Comparison of ENCODE assay signal across 11 cellular contexts in genomic region chr1:206471993-206472392, GRCh38. TPM values are rescaled to one million over a fixed set of nuclear protein-coding genes. Genes with fewer than 3 reads are reported as not detected.
DNase-seq lines count a peak whose midpoint lies in the region; ATAC-seq and TF ChIP-seq lines count a peak whose summit lies in the region.
"Had no signal": no experiment of that assay in that cellular context is flagged by ENCODE, and none has a peak within 500 bp of the region (broad histone marks: within the 10 kb centered on the region; RNA-seq: fewer than 3 reads in every experiment).

No MANE protein-coding gene starts in this region.

- H3K56ac ChIP-seq in IMR-90 (ENCODE audit: extremely low read depth, insufficient read depth, low read length) (peak overlapping the region; percentile 50; the same call in 1 of the 2 replicates), mesendoderm (ENCODE audit: low read length) (no peak overlapping the region)

- peak overlapping the region; percentile 76; the same call in 1 of the 3 replicates for H2BK15ac ChIP-seq in IMR-90 (ENCODE audit: low read depth, low read length)
- H2BK15ac ChIP-seq in mesendoderm (replicated peaks; ENCODE audit: low read depth): no peak overlapping the region

- DNase-seq in CD8-positive, alpha-beta T cell: peak in 1 of 7 experiments; percentile 43
- no peak for DNase-seq in IMR-90
- DNase-seq in activated naive CD4-positive, alpha-beta T cell treated with anti-CD3 and anti-CD28 coated beads, Interleukin-2, amount 50 U/mL, for 16 hours: peak; percentile 27
- no peak for DNase-seq in naive thymus-derived CD4-positive, alpha-beta T cell
- no peak for DNase-seq in transverse colon
- no peak for DNase-seq in mesendoderm
- DNase-seq in NCI-H1436 treated with DMSO at 0.1 percent for 48 hours (lab: John Stamatoyannopoulos, UW): no peak
- DNase-seq in hippocampal formation (lab: John Stamatoyannopoulos, UW): no peak
- DNase-seq: NCI-H146 had no signal

- CTCF ChIA-PET in CD8-positive, alpha-beta T cell (lab: Charles Lee): interaction anchor here (0.6 to 5.3 kb wide), 3 partner anchors 10 to 73 kb away, joined by 3 to 50 read pairs (median 13); partner anchors contain the start of gene RASSF5
- CTCF ChIA-PET in IMR-90 (lab: Yijun Ruan, JAX): interaction anchor here (0.7 to 1.4 kb wide), 2 partner anchors 8 to 42 kb away, joined by 3 to 4 read pairs; no protein-coding TSS in a partner anchor
- CTCF ChIA-PET in naive thymus-derived CD4-positive, alpha-beta T cell (lab: Charles Lee): interaction anchor here (0.9 to 3.2 kb wide), 4 partner anchors 10 to 507 kb away, joined by 3 to 30 read pairs (median 10); no protein-coding TSS in a partner anchor

- no peaks in the 10 kb centered on the region for H3K79me2 ChIP-seq in mesendoderm (ENCODE audit: control insufficient read depth, insufficient read depth, low read length)

- H3K36me3 Mint-ChIP-seq in CD8-positive, alpha-beta T cell: peaks cover 50% of the 10 kb centered on the region
- peaks cover 6 to 46% (median 12%) of the 10 kb centered on the region in 5 donors for H3K36me3 Mint-ChIP-seq in naive thymus-derived CD4-positive, alpha-beta T cell

- H2AFZ ChIP-seq in IMR-90 (replicated peaks; ENCODE audit: low read length, poor library complexity): no peak overlapping the region

- no peak for TF ChIP-seq CTCF in CD8-positive, alpha-beta T cell (IDR thresholded peaks at IDR 0.05)
- TF ChIP-seq CTCF in IMR-90 (conservative IDR thresholded peaks at IDR 0.05; ENCODE audit: low read depth, low read length) (no peak), transverse colon (IDR thresholded peaks at IDR 0.05) (no peak)

- H3K79me1 ChIP-seq in IMR-90 (ENCODE audit: low read depth in 1 of 2, low read length in 2 of 2) (peaks cover 19 to 28% of the 10 kb centered on the region in 2 experiments), mesendoderm (ENCODE audit: low read length) (no peaks in the 10 kb centered on the region)

- H2AK5ac ChIP-seq in IMR-90 (ENCODE audit: low read depth, low read length) (peak overlapping the region; percentile 67; the same call in 1 of the 2 replicates), mesendoderm (ENCODE audit: low read length) (no peak overlapping the region)

- peaks cover 8% of the 10 kb centered on the region for H3K9me1 ChIP-seq in IMR-90 (ENCODE audit: insufficient read depth, low read length)

- dilution Hi-C loops in IMR-90 (cut with HindIII; ENCODE audit: low sequenced_read_pairs, unreplicated experiment): no loop called here

- H4K20me1 ChIP-seq in IMR-90 (ENCODE audit: insufficient read depth, low read length): no peaks in the 10 kb centered on the region

- H2BK5ac ChIP-seq in IMR-90 (ENCODE audit: low read depth, low read length, poor library complexity, severe bottlenecking) (peak overlapping the region; percentile 52), mesendoderm (ENCODE audit: low read length) (no peak overlapping the region)

- no CpG with 5 or more reads among the region's 2 CpGs for WGBS in IMR-90 (ENCODE audit: extremely low coverage in 2 of 2, insufficient read length in 1 of 2), 2 experiments
- 74 to 84% methylated on average over 2 of the region's 2 CpGs for WGBS in transverse colon (ENCODE audit: low coverage in 1 of 2), 2 donors
- WGBS in mesendoderm (ENCODE audit: extremely low coverage, insufficient coverage, low lambda C conversion rate): no CpG with 5 or more reads among the region's 2 CpGs

- peak overlapping the region; percentile 43; the same call in 1 of the 2 replicates for H4K91ac ChIP-seq in IMR-90 (ENCODE audit: insufficient read depth, low read depth, low read length)

- H3K4me3 ChIP-seq in CD8-positive, alpha-beta T cell (ENCODE audit: low read depth, low read length): peak overlapping the region; percentile 89
- H3K4me3 ChIP-seq in IMR-90 (ENCODE audit: insufficient read depth, low read depth, low read length) (no peak overlapping the region), transverse colon (no peak overlapping the region), mesendoderm (ENCODE audit: low read length) (no peak overlapping the region)
- H3K4me3 ChIP-seq in naive thymus-derived CD4-positive, alpha-beta T cell (ENCODE audit: low read length): peak overlapping the region; percentile 98
- H3K4me3 ChIP-seq: right lobe of liver had no signal

- no peak for TF ChIP-seq EP300 in transverse colon (IDR thresholded peaks at IDR 0.05; ENCODE audit: low read depth)

- no peak overlapping the region for H2AK9ac ChIP-seq in IMR-90 (replicated peaks; ENCODE audit: low read depth, low read length, poor library complexity)

- H3K4me2 ChIP-seq in IMR-90 (ENCODE audit: low read depth, low read length) (no peak overlapping the region; the same call in 1 of the 2 replicates), mesendoderm (ENCODE audit: low read length) (no peak overlapping the region)

- H4K8ac ChIP-seq in IMR-90 (ENCODE audit: low read depth in 2 of 2, low read length in 2 of 2) (peak overlapping the region in 1 of 2 experiments; percentile 91; a peak in 2 of 4 replicates), mesendoderm (ENCODE audit: low read depth, low read length) (no peak overlapping the region)

- H3K23ac ChIP-seq in IMR-90 (ENCODE audit: low read depth, low read length) (peak overlapping the region; percentile 44; the same call in 1 of the 2 replicates), mesendoderm (ENCODE audit: low read length) (no peak overlapping the region)

- H3K18ac ChIP-seq in IMR-90 (ENCODE audit: low read depth, low read length): peak overlapping the region; percentile 58; the same call in 1 of the 2 replicates
- no peak overlapping the region for H3K18ac ChIP-seq in mesendoderm (ENCODE audit: low read length)

- intact Hi-C loops in CD8-positive, alpha-beta T cell (cut with DNase I, micrococcal nuclease): no loop called here
- intact Hi-C loops in IMR-90 (cut with micrococcal nuclease): loop anchor here (10.0 kb wide), 1 partner anchor 513 kb away; no protein-coding TSS in a partner anchor
- intact Hi-C loops in naive thymus-derived CD4-positive, alpha-beta T cell (cut with micrococcal nuclease): loop anchor here (1.0 to 5.0 kb wide), 4 partner anchors 110 to 581 kb away; partner anchors contain the start of genes EIF2D (in 1 of the 2), MAPKAPK2 (in 1 of the 2) and PFKFB2 (in 1 of the 2)
- intact Hi-C loops in transverse colon (cut with DNase I; ENCODE audit: low total_unique reads): no loop called here

- H3K36me3 ChIP-seq in CD8-positive, alpha-beta T cell (ENCODE audit: insufficient read depth, low read length): peaks cover 23% of the 10 kb centered on the region
- peaks cover 22% of the 10 kb centered on the region; the same call in 1 of the 2 replicates for H3K36me3 ChIP-seq in IMR-90 (ENCODE audit: control insufficient read depth, insufficient read depth, low read length)
- peaks cover 0 to 48% (median 8%) of the 10 kb centered on the region in 3 experiments for H3K36me3 ChIP-seq in naive thymus-derived CD4-positive, alpha-beta T cell (ENCODE audit: control insufficient read depth in 2 of 3, insufficient read depth in 3 of 3, low read length in 3 of 3)
- peaks cover 0 to 6% (median 0%) of the 10 kb centered on the region in 4 donors for H3K36me3 ChIP-seq in transverse colon
- no peaks in the 10 kb centered on the region for H3K36me3 ChIP-seq in mesendoderm (ENCODE audit: control insufficient read depth, insufficient read depth, low read length)
- H3K36me3 ChIP-seq: right lobe of liver had no signal

- peak overlapping the region; percentile 53 for H3K27ac ChIP-seq in CD8-positive, alpha-beta T cell (ENCODE audit: low read depth, low read length)
- H3K27ac ChIP-seq in IMR-90 (ENCODE audit: insufficient read depth, low read length) (peak overlapping the region; percentile 15; the same call in 1 of the 2 replicates), transverse colon (peak overlapping the region in 2 of 4 donors; percentile 80 to 85), mesendoderm (ENCODE audit: low read depth, low read length) (no peak overlapping the region)
- H3K27ac ChIP-seq in naive thymus-derived CD4-positive, alpha-beta T cell (ENCODE audit: low read depth, low read length): peak overlapping the region; percentile 78
- H3K27ac ChIP-seq: right lobe of liver had no signal

- H3K27ac Mint-ChIP-seq in CD8-positive, alpha-beta T cell: peak overlapping the region; percentile 91
- peak overlapping the region; percentile 75 to 97 (median 86) for H3K27ac Mint-ChIP-seq in naive thymus-derived CD4-positive, alpha-beta T cell

- no peaks in the 10 kb centered on the region for H3K27me3 Mint-ChIP-seq in CD8-positive, alpha-beta T cell (ENCODE audit: low read depth)
- no peaks in the 10 kb centered on the region for H3K27me3 Mint-ChIP-seq in naive thymus-derived CD4-positive, alpha-beta T cell

- in situ Hi-C loops in IMR-90 (cut with MboI; ENCODE audit: low sequenced_read_pairs) (no loop called here), transverse colon (cut with MboI; ENCODE audit: low pct_ligation_motif_present in 1 of 4, low pct_unique_long_range_greater_than_20kb in 1 of 4, low sequenced_read_pairs in 3 of 4) (no loop called here)

- peak overlapping the region; percentile 43; the same call in 1 of the 2 replicates for H3K14ac ChIP-seq in IMR-90 (replicated peaks; ENCODE audit: low read depth, low read length)

- peaks cover 55% of the 10 kb centered on the region for H3K4me1 ChIP-seq in CD8-positive, alpha-beta T cell (ENCODE audit: insufficient read depth, low read length)
- H3K4me1 ChIP-seq in IMR-90 (ENCODE audit: control insufficient read depth, insufficient read depth, low read length): peaks cover 22% of the 10 kb centered on the region
- peaks cover 51 to 52% of the 10 kb centered on the region in 2 donors for H3K4me1 ChIP-seq in naive thymus-derived CD4-positive, alpha-beta T cell (ENCODE audit: control insufficient read depth in 2 of 2, insufficient read depth in 2 of 2, low read length in 2 of 2)
- peaks cover 6 to 37% (median 24%) of the 10 kb centered on the region in 4 donors for H3K4me1 ChIP-seq in transverse colon
- peaks cover 20% of the 10 kb centered on the region for H3K4me1 ChIP-seq in mesendoderm (ENCODE audit: control insufficient read depth, low read depth, low read length)

- no peaks in the 10 kb centered on the region for H3K9me3 Mint-ChIP-seq in CD8-positive, alpha-beta T cell
- H3K9me3 Mint-ChIP-seq in naive thymus-derived CD4-positive, alpha-beta T cell: no peaks in the 10 kb centered on the region

- H4K5ac ChIP-seq in IMR-90 (ENCODE audit: low read depth, low read length) (peak overlapping the region; percentile 25), mesendoderm (ENCODE audit: low read length) (no peak overlapping the region)

- H3K4me3 Mint-ChIP-seq in CD8-positive, alpha-beta T cell: peak overlapping the region; percentile 91
- H3K4me3 Mint-ChIP-seq in naive thymus-derived CD4-positive, alpha-beta T cell: peak overlapping the region; percentile 88 to 95 (median 93)

- POLR2A ChIA-PET in CD8-positive, alpha-beta T cell (lab: Charles Lee): interaction anchor here (0.7 to 1.8 kb wide), 2 partner anchors 7 to 140 kb away, joined by 3 to 6 read pairs; no protein-coding TSS in a partner anchor
- POLR2A ChIA-PET in IMR-90 (lab: Charles Lee; ENCODE audit: unreplicated experiment): no interaction called here
- POLR2A ChIA-PET in naive thymus-derived CD4-positive, alpha-beta T cell (lab: Charles Lee): interaction anchor here (1.3 to 2.7 kb wide), 3 partner anchors 10 to 107 kb away, joined by 3 to 10 read pairs (median 4); no protein-coding TSS in a partner anchor

- H2BK120ac ChIP-seq in IMR-90 (ENCODE audit: low read depth, low read length) (peak overlapping the region; percentile 63; the same call in 1 of the 2 replicates), mesendoderm (ENCODE audit: low read depth, low read length) (no peak overlapping the region)

- H3K4ac ChIP-seq in IMR-90 (ENCODE audit: low read depth, low read length): peak overlapping the region; percentile 93
- H3K4ac ChIP-seq in mesendoderm (ENCODE audit: low read depth, low read length): no peak overlapping the region

- H2BK20ac ChIP-seq in IMR-90 (ENCODE audit: low read depth, low read length): 0 out of 2 replicates have a peak overlapping the region, but pooled peaks have one; percentile 58

- TF ChIP-seq POLR2A in IMR-90 (IDR thresholded peaks at IDR 0.05; ENCODE audit: low read depth, low read length) (no peak), transverse colon (IDR thresholded peaks at IDR 0.05) (no peak)

- H3K4me1 Mint-ChIP-seq in CD8-positive, alpha-beta T cell (ENCODE audit: low read depth): peaks cover 62% of the 10 kb centered on the region
- peaks cover 48 to 74% (median 66%) of the 10 kb centered on the region in 7 donors for H3K4me1 Mint-ChIP-seq in naive thymus-derived CD4-positive, alpha-beta T cell

- no peak for TF ChIP-seq RAD21 in IMR-90 (IDR thresholded peaks at IDR 0.05; ENCODE audit: low read length)

- no peak overlapping the region for H3K9ac ChIP-seq in IMR-90 (ENCODE audit: low read depth, low read length)
- no peak overlapping the region for H3K9ac ChIP-seq in mesendoderm (ENCODE audit: low read length)

- peak; percentile 13 for ATAC-seq in CD8-positive, alpha-beta T cell
- no peak for ATAC-seq in IMR-90 (ENCODE audit: low read depth)
- no peak for ATAC-seq in naive thymus-derived CD4-positive, alpha-beta T cell
- ATAC-seq: left lobe of liver had no signal

- BruUV-seq in IMR-90 (replicated peaks; lab: Mats Ljungman, UMichigan): no TSS peak

- H3K9me3 ChIP-seq in CD8-positive, alpha-beta T cell (ENCODE audit: low read length): no peaks in the 10 kb centered on the region
- no peaks in the 10 kb centered on the region for H3K9me3 ChIP-seq in IMR-90 (ENCODE audit: control insufficient read depth, insufficient read depth, low read length)
- no peaks in the 10 kb centered on the region for H3K9me3 ChIP-seq in naive thymus-derived CD4-positive, alpha-beta T cell (ENCODE audit: control insufficient read depth in 2 of 3, low read length in 3 of 3)
- no peaks in the 10 kb centered on the region for H3K9me3 ChIP-seq in transverse colon
- H3K9me3 ChIP-seq: right lobe of liver had no signal

- no peaks in the 10 kb centered on the region for H3K27me3 ChIP-seq in CD8-positive, alpha-beta T cell (ENCODE audit: insufficient read depth, low read length)
- H3K27me3 ChIP-seq in IMR-90 (ENCODE audit: control insufficient read depth, insufficient read depth, low read length) (no peaks in the 10 kb centered on the region), transverse colon (no peaks in the 10 kb centered on the region), mesendoderm (ENCODE audit: insufficient read depth, low read length, poor library complexity) (no peaks in the 10 kb centered on the region)
- no peaks in the 10 kb centered on the region for H3K27me3 ChIP-seq in naive thymus-derived CD4-positive, alpha-beta T cell (ENCODE audit: control insufficient read depth in 2 of 2, insufficient read depth in 2 of 2, low read length in 2 of 2)
- H3K27me3 ChIP-seq: right lobe of liver had no signal

RNA-seq across cellular contexts. Expression of gene IKBKE, which starts 1.7 kb away (rescaled TPM):
- total RNA-seq in CD8-positive, alpha-beta T cell: 10 to 100 TPM; 24.6 to 25.2 TPM
- 21.4 and 24.0 TPM in 2 replicates for total RNA-seq in IMR-90 (2012; rRNA removed)
- polyA plus RNA-seq in IMR-90 (2012; rRNA removed): 20.3 and 21.0 TPM in 2 replicates
- 14.8 and 17.1 TPM in 2 replicates for polyA plus RNA-seq in IMR-90 (2012; cell fraction: cytosol; rRNA removed)
- polyA plus RNA-seq in IMR-90 (2012; cell fraction: nucleus; rRNA removed; ENCODE audit: low replicate concordance): 47.3 and 62.4 TPM in 2 replicates
- total RNA-seq in naive thymus-derived CD4-positive, alpha-beta T cell: 100 to 1,000 TPM in 1 of 5 experiments, 10 to 100 TPM in 4; 50.1 to 177 (median 79.1) TPM
- 10 to 100 TPM; 32.5 to 48.3 TPM for polyA plus RNA-seq in naive thymus-derived CD4-positive, alpha-beta T cell
- 10 to 100 TPM; 13.8 to 77.4 (median 17.8) TPM for total RNA-seq in transverse colon
- polyA plus RNA-seq in mesendoderm (2013, experiment 1 of 2): 3.7 TPM
- polyA plus RNA-seq in mesendoderm (2013, experiment 2 of 2): 3.8 TPM

RNA-seq across cellular contexts. Expression of gene RASSF5, which starts 35.3 kb away (rescaled TPM):
- 100 to 1,000 TPM; 209 to 213 TPM for total RNA-seq in CD8-positive, alpha-beta T cell
- total RNA-seq in IMR-90 (2012; rRNA removed): 0.18 and 0.56 TPM in 2 replicates
- polyA plus RNA-seq in IMR-90 (2012; rRNA removed): 1.1 TPM in 2 replicates
- polyA plus RNA-seq in IMR-90 (2012; cell fraction: cytosol; rRNA removed): 0.39 and 1.2 TPM in 2 replicates
- polyA plus RNA-seq in IMR-90 (2012; cell fraction: nucleus; rRNA removed; ENCODE audit: low replicate concordance): 2.3 and 3.2 TPM in 2 replicates
- 100 to 1,000 TPM; 155 to 240 (median 218) TPM for total RNA-seq in naive thymus-derived CD4-positive, alpha-beta T cell
- polyA plus RNA-seq in naive thymus-derived CD4-positive, alpha-beta T cell: 100 to 1,000 TPM; 299 to 416 TPM
- 10 to 100 TPM in 1 of 4 donors, 1 to 10 TPM in 3; 4.6 to 14.0 (median 7.8) TPM for total RNA-seq in transverse colon
- polyA plus RNA-seq in mesendoderm (2013, experiment 1 of 2): 1.4 TPM
- 1.8 TPM for polyA plus RNA-seq in mesendoderm (2013, experiment 2 of 2)

Comparison
In these comparisons a context has a peak if more than half of its experiments do, and no peak if none do; other contexts are left out.
1. H3K4me3 ChIP-seq: peak in CD8-positive, alpha-beta T cell (single experiment) and naive thymus-derived CD4-positive, alpha-beta T cell (single experiment); none in IMR-90 (single experiment), transverse colon (0 of 4) and mesendoderm (single experiment).
2. RNA of gene RASSF5, which starts 35.3 kb away (total RNA-seq): 155 to 240 TPM in naive thymus-derived CD4-positive, alpha-beta T cell and 209 to 213 TPM in CD8-positive, alpha-beta T cell; 4.6 to 14.0 TPM in transverse colon and 0.18 to 0.56 TPM in IMR-90; every median in the first group is over 10 times any median in the second.
3. intact Hi-C loops: an anchor here in IMR-90 (10.0 kb wide) and naive thymus-derived CD4-positive, alpha-beta T cell (1.0 to 5.0 kb wide); none called in CD8-positive, alpha-beta T cell and transverse colon.